Comparison of ENCODE assay signal across 1 cellular context in genomic region chr2:47534179-47534919, GRCh38.
TF ChIP-seq lines count a peak whose summit lies in the region.

No MANE protein-coding gene starts in this region.

TF ChIP-seq in endothelial cell of umbilical vein, 7 proteins besides CTCF, POLR2A, EP300 and RAD21:
- TF ChIP-seq MYC (IDR thresholded peaks at IDR 0.05; ENCODE audit: low read depth, low read length) (no peak), FOS (IDR thresholded peaks at IDR 0.05; ENCODE audit: borderline replicate concordance, insufficient read depth, low read length) (peak; percentile 90), POLR2AphosphoS5 (IDR thresholded peaks at IDR 0.05; ENCODE audit: insufficient read depth, low read depth, low read length) (peak; percentile 27), JUN (IDR thresholded peaks at IDR 0.05; ENCODE audit: borderline replicate concordance, insufficient read depth, insufficient read length, low read depth) (peak; percentile 44)
TF ChIP-seq in endothelial cell of umbilical vein: peak in this region for 3.
